ENCODE assay signal across 21 cellular contexts in genomic region chr3:9170851-9171160, GRCh38.
DNase-seq lines count a peak whose midpoint lies in the region; ATAC-seq, FAIRE-seq and TF ChIP-seq lines count a peak whose summit lies in the region.
"Had no signal": no experiment of that assay in that cellular context is flagged by ENCODE, and none has a peak within 500 bp of the region (broad histone marks: within the 10 kb centered on the region; RNA-seq: fewer than 3 reads in every experiment).

No MANE protein-coding gene starts in this region.

- no peak overlapping the region for H2AFZ ChIP-seq in keratinocyte (ENCODE audit: control insufficient read depth, low read length)

- TF ChIP-seq CTCF in brain (conservative IDR thresholded peaks at IDR 0.05) (no peak), keratinocyte (optimal IDR thresholded peaks at IDR 0.05 in 1 of 3, IDR thresholded peaks at IDR 0.05 in 1 of 3, conservative IDR thresholded peaks at IDR 0.05 in 1 of 3; ENCODE audit: extremely low read depth in 1 of 3, insufficient read depth in 2 of 3, low read length in 3 of 3) (no peak), kidney (IDR thresholded peaks at IDR 0.05; ENCODE audit: borderline replicate concordance, extremely low read depth, insufficient read depth) (no peak)

- H3K4me1 ChIP-seq in keratinocyte (ENCODE audit: control insufficient read depth, extremely low read depth, insufficient read depth, low read length) = peaks cover 85% of the 10 kb centered on the region
- H3K4me1 ChIP-seq in aorta (ENCODE audit: control insufficient read depth in 1 of 2, insufficient read depth in 2 of 2, low read length in 2 of 2) = no peaks in the 10 kb centered on the region
- H3K4me1 ChIP-seq in kidney (ENCODE audit: control insufficient read depth in 1 of 2, insufficient read depth in 1 of 2, low read depth in 1 of 2, low read length in 2 of 2) = no peaks in the 10 kb centered on the region
- H3K4me1 ChIP-seq: BE2C had no signal

- H3K9me1 ChIP-seq in keratinocyte (ENCODE audit: control insufficient read depth, extremely low read depth, insufficient read depth, low read length) = no peaks in the 10 kb centered on the region

- dilution Hi-C loops in keratinocyte (cut with MboI; ENCODE audit: extremely low pct_ligation_motif_present, low sequenced_read_pairs) = no loop called here

- H3K9me3 Mint-ChIP-seq in activated CD4-positive, alpha-beta T cell treated with anti-CD3 and anti-CD28 coated beads, Interleukin-2, amount 10 ng/mL, durations not matched to agents 7 days and 5 days = no peaks in the 10 kb centered on the region
- no peaks in the 10 kb centered on the region for H3K9me3 Mint-ChIP-seq in activated CD4-positive, alpha-beta T cell treated with anti-CD3 and anti-CD28 coated beads for 36 hours (ENCODE audit: low read depth)
- H3K9me3 Mint-ChIP-seq in brain = no peaks in the 10 kb centered on the region
- H3K9me3 Mint-ChIP-seq: CD4-positive, alpha-beta memory T cell had no signal

- H3K9ac ChIP-seq in keratinocyte (ENCODE audit: control insufficient read depth, extremely low read depth, insufficient read depth, low read length) (peak overlapping the region; percentile 73), kidney (ENCODE audit: low read length in 2 of 2) (no peak overlapping the region)

- peaks cover 1% of the 10 kb centered on the region for H3K36me3 Mint-ChIP-seq in activated CD4-positive, alpha-beta T cell treated with anti-CD3 and anti-CD28 coated beads, Interleukin-2, amount 10 ng/mL, durations not matched to agents 7 days and 5 days (ENCODE audit: low read depth)
- H3K36me3 Mint-ChIP-seq in activated CD4-positive, alpha-beta T cell treated with anti-CD3 and anti-CD28 coated beads for 36 hours (ENCODE audit: low read depth) = no peaks in the 10 kb centered on the region
- H3K36me3 Mint-ChIP-seq in brain = peaks cover 6% of the 10 kb centered on the region
- H3K36me3 Mint-ChIP-seq: CD4-positive, alpha-beta memory T cell had no signal

- H3K27ac ChIP-seq in keratinocyte (ENCODE audit: control insufficient read depth, insufficient read depth, low read length) (peak overlapping the region; percentile 99), aorta (ENCODE audit: low read depth in 1 of 2, low read length in 2 of 2) (no peak overlapping the region), kidney (ENCODE audit: low read depth in 2 of 2, low read length in 2 of 2) (no peak overlapping the region)

- no peak for FAIRE-seq in keratinocyte (lab: Jason Lieb, UNC)
- FAIRE-seq in kidney (lab: Jason Lieb, UNC) = no peak
- FAIRE-seq: H1, HepG2, RCC 7860 had no signal

- POLR2A ChIA-PET in activated CD4-positive, alpha-beta T cell treated with anti-CD3 and anti-CD28 coated beads, Interleukin-2, amount 10 ng/mL, durations not matched to agents 7 days and 5 days (lab: Charles Lee) = no interaction called here
- POLR2A ChIA-PET in activated CD4-positive, alpha-beta T cell treated with anti-CD3 and anti-CD28 coated beads for 36 hours (lab: Charles Lee) = no interaction called here

- no peaks in the 10 kb centered on the region for H4K20me1 ChIP-seq in keratinocyte (ENCODE audit: control insufficient read depth, extremely low read depth, insufficient read depth, low read length)

- no peak overlapping the region for H3K4me3 Mint-ChIP-seq in activated CD4-positive, alpha-beta T cell treated with anti-CD3 and anti-CD28 coated beads, Interleukin-2, amount 10 ng/mL, durations not matched to agents 7 days and 5 days
- no peak overlapping the region for H3K4me3 Mint-ChIP-seq in activated CD4-positive, alpha-beta T cell treated with anti-CD3 and anti-CD28 coated beads for 36 hours
- H3K4me3 Mint-ChIP-seq in brain = no peak overlapping the region

- peaks cover 37% of the 10 kb centered on the region for H3K79me2 ChIP-seq in keratinocyte (ENCODE audit: control insufficient read depth, insufficient read depth, low read length)

- ATAC-seq in activated CD4-positive, alpha-beta T cell treated with anti-CD3 and anti-CD28 coated beads for 36 hours = no peak
- ATAC-seq in aorta (ENCODE audit: low FRiP score) = no peak
- no peak for ATAC-seq in HG03442 (IDR thresholded peaks at IDR 0.05; ENCODE audit: unreplicated experiment)
- ATAC-seq: HepG2 had no signal

- H3K27ac Mint-ChIP-seq in activated CD4-positive, alpha-beta T cell treated with anti-CD3 and anti-CD28 coated beads, Interleukin-2, amount 10 ng/mL, durations not matched to agents 7 days and 5 days = peak overlapping the region; percentile 44
- H3K27ac Mint-ChIP-seq in activated CD4-positive, alpha-beta T cell treated with anti-CD3 and anti-CD28 coated beads for 36 hours = no peak overlapping the region
- peak overlapping the region in 3 of 5 experiments; percentile 19 to 52 (median 36) for H3K27ac Mint-ChIP-seq in brain

- no peaks in the 10 kb centered on the region for H3K27me3 Mint-ChIP-seq in activated CD4-positive, alpha-beta T cell treated with anti-CD3 and anti-CD28 coated beads, Interleukin-2, amount 10 ng/mL, durations not matched to agents 7 days and 5 days
- no peaks in the 10 kb centered on the region for H3K27me3 Mint-ChIP-seq in activated CD4-positive, alpha-beta T cell treated with anti-CD3 and anti-CD28 coated beads for 36 hours
- no peaks in the 10 kb centered on the region for H3K27me3 Mint-ChIP-seq in brain

- WGBS in aorta, 2 donors = 98% methylated on average over 5 of the region's 5 CpGs

- H3K4me3 ChIP-seq in keratinocyte (ENCODE audit: control insufficient read depth in 2 of 3, extremely low read depth in 1 of 3, insufficient read depth in 2 of 3, low read depth in 1 of 3, low read length in 3 of 3) (no peak overlapping the region), aorta (ENCODE audit: low read length in 2 of 2) (no peak overlapping the region), kidney (ENCODE audit: low read length in 2 of 2) (no peak overlapping the region)

- CTCF ChIA-PET in activated CD4-positive, alpha-beta T cell treated with anti-CD3 and anti-CD28 coated beads, Interleukin-2, amount 10 ng/mL, durations not matched to agents 7 days and 5 days (lab: Charles Lee) = interaction anchor here (1.1 kb wide), 1 partner anchor 22 kb away, joined by 3 read pairs; no protein-coding TSS in a partner anchor
- CTCF ChIA-PET in activated CD4-positive, alpha-beta T cell treated with anti-CD3 and anti-CD28 coated beads for 36 hours (lab: Charles Lee) = no interaction called here

- no peaks in the 10 kb centered on the region for H3K9me3 ChIP-seq in keratinocyte (ENCODE audit: control insufficient read depth, low read depth, low read length)
- H3K9me3 ChIP-seq in aorta (ENCODE audit: control insufficient read depth, low read length) = no peaks in the 10 kb centered on the region
- H3K9me3 ChIP-seq in kidney (ENCODE audit: control insufficient read depth in 1 of 2, low read length in 2 of 2) = no peaks in the 10 kb centered on the region
- H3K9me3 ChIP-seq: BE2C had no signal

- H3K4me2 ChIP-seq in keratinocyte (ENCODE audit: control insufficient read depth, extremely low read depth, insufficient read depth, low read depth, low read length) = no peak overlapping the region

- H3K36me3 ChIP-seq in keratinocyte (ENCODE audit: control insufficient read depth in 2 of 2, extremely low read depth in 1 of 2, insufficient read depth in 2 of 2, low read length in 2 of 2) (peaks cover 0 to 5% of the 10 kb centered on the region in 2 experiments), aorta (ENCODE audit: control insufficient read depth in 1 of 2, insufficient read depth in 2 of 2, low read length in 1 of 2) (no peaks in the 10 kb centered on the region), kidney (ENCODE audit: control insufficient read depth in 1 of 2, insufficient read depth in 2 of 2, low read length in 2 of 2) (no peaks in the 10 kb centered on the region)
- H3K36me3 ChIP-seq: BE2C had no signal

- H3K4me1 Mint-ChIP-seq in activated CD4-positive, alpha-beta T cell treated with anti-CD3 and anti-CD28 coated beads, Interleukin-2, amount 10 ng/mL, durations not matched to agents 7 days and 5 days = peaks cover 23% of the 10 kb centered on the region
- no peaks in the 10 kb centered on the region for H3K4me1 Mint-ChIP-seq in activated CD4-positive, alpha-beta T cell treated with anti-CD3 and anti-CD28 coated beads for 36 hours
- H3K4me1 Mint-ChIP-seq in brain = peaks cover 60% of the 10 kb centered on the region

- intact Hi-C loops in activated CD4-positive, alpha-beta T cell treated with anti-CD3 and anti-CD28 coated beads for 36 hours (cut with DNase I, micrococcal nuclease) = no loop called here
- intact Hi-C loops in aorta (cut with DNase I) = no loop called here
- intact Hi-C loops in kidney (cut with DNase I) = no loop called here

- no peak for DNase-seq in activated CD4-positive, alpha-beta T cell treated with anti-CD3 and anti-CD28 coated beads, Interleukin-2, amount 10 ng/mL, durations not matched to agents 7 days and 5 days
- DNase-seq in activated CD4-positive, alpha-beta T cell treated with anti-CD3 and anti-CD28 coated beads for 36 hours = no peak
- DNase-seq in keratinocyte (ENCODE audit: low read depth, low spot score) (no peak), aorta (no peak), kidney (no peak), occipital lobe (lab: John Stamatoyannopoulos, UW) (no peak)
- DNase-seq: BE2C; CD4-positive, alpha-beta memory T cell; GF-D8; KG1; NCI-H1417 treated with DMSO at 0.1 percent for 48 hours; NCI-H187 treated with DMSO at 0.1 percent for 48 hours; NCI-H2227 treated with DMSO at 0.1 percent for 48 hours; NCI-H510A treated with DMSO at 0.1 percent for 48 hours; NCI-H774; SHP77 had no signal

- no peaks in the 10 kb centered on the region for H3K27me3 ChIP-seq in keratinocyte (ENCODE audit: control insufficient read depth, extremely low read depth, insufficient read depth, low read length)
- H3K27me3 ChIP-seq in aorta (ENCODE audit: control insufficient read depth in 1 of 2, insufficient read depth in 2 of 2, low read length in 1 of 2) = no peaks in the 10 kb centered on the region
- H3K27me3 ChIP-seq: BE2C had no signal
